Comparison of ENCODE assay signal across 8 cellular contexts in the genomic region with DNA sequence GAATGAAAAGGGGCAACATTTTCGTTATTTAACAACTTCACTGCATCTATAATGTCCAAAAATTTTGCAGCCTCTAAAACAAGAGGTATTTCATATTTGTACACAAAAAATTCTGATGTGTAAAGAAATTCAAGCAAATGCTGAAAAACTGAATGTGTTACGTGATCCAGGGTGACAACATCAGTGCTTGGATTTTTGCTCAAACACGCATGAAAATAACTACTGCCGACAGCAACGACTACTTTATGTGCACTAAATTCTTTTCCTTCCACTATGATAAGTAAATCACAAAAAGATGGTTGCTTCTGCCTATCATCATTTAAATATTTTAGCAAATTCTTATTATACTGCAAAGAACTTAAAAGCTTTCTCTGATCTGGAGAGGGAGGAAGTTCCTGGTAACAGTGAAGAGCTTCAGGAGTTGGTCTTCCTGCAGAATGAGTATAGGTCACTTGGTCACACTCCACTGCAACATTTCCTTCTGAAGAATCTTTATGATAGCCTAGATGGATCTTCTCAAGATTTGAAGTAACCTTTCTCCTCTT. TPM values are rescaled to one million over a fixed set of nuclear protein-coding genes. Genes with fewer than 3 reads are reported as not detected.
DNase-seq lines count a peak whose midpoint lies in the region; ATAC-seq and TF ChIP-seq lines count a peak whose summit lies in the region.

No MANE protein-coding gene starts in this region.

- peak overlapping the region; percentile 94 to 96 for H3K27ac ChIP-seq in uterus

- no peaks in the 10 kb centered on the region for H3K9me3 Mint-ChIP-seq in activated naive CD8-positive, alpha-beta T cell treated with anti-CD3 and anti-CD28 coated beads, Interleukin-2, amount 10 ng/mL, durations not matched to agents 7 days and 5 days

- H3K4me1 ChIP-seq in HAP-1 (peaks cover 27% of the 10 kb centered on the region), uterus (peaks cover 0 to 8% of the 10 kb centered on the region in 2 donors)

- no peaks in the 10 kb centered on the region for H3K36me3 ChIP-seq in HAP-1 (replicated peaks)
- no peaks in the 10 kb centered on the region for H3K36me3 ChIP-seq in uterus

- no peaks in the 10 kb centered on the region for H3K27me3 ChIP-seq in HAP-1 (ENCODE audit: low read depth)
- H3K27me3 ChIP-seq in uterus = no peaks in the 10 kb centered on the region

- in situ Hi-C loops in HAP-1 (cut with MboI; ENCODE audit: low sequenced_read_pairs) = no loop called here

- intact Hi-C loops in lower leg skin (cut with DNase I; ENCODE audit: low total_unique reads) = no loop called here
- intact Hi-C loops in uterus (cut with DNase I; ENCODE audit: low total_unique reads) = no loop called here

- H3K4me1 Mint-ChIP-seq in activated naive CD8-positive, alpha-beta T cell treated with anti-CD3 and anti-CD28 coated beads, Interleukin-2, amount 10 ng/mL, durations not matched to agents 7 days and 5 days = peaks cover 38% of the 10 kb centered on the region

- POLR2A ChIA-PET in activated naive CD8-positive, alpha-beta T cell treated with anti-CD3 and anti-CD28 coated beads, Interleukin-2, amount 10 ng/mL, durations not matched to agents 7 days and 5 days (lab: Charles Lee) = no interaction called here

- no peak for TF ChIP-seq CTCF in AG09309 (IDR thresholded peaks at IDR 0.05; ENCODE audit: control insufficient read depth, insufficient read depth, low read depth, low read length, missing control alignments)
- TF ChIP-seq CTCF in lower leg skin (IDR thresholded peaks at IDR 0.05) = no peak
- TF ChIP-seq CTCF in uterus (IDR thresholded peaks at IDR 0.05) = no peak

- H3K27ac Mint-ChIP-seq in activated naive CD8-positive, alpha-beta T cell treated with anti-CD3 and anti-CD28 coated beads, Interleukin-2, amount 10 ng/mL, durations not matched to agents 7 days and 5 days = peak overlapping the region; percentile 86

- H3K9me3 ChIP-seq in HAP-1 (no peaks in the 10 kb centered on the region), uterus (no peaks in the 10 kb centered on the region)

- no peak for ATAC-seq in activated naive CD8-positive, alpha-beta T cell treated with anti-CD3 and anti-CD28 coated beads, Interleukin-2, amount 10 ng/mL, durations not matched to agents 7 days and 5 days (ENCODE audit: low read depth)
- ATAC-seq in GM19351 (IDR thresholded peaks at IDR 0.05; ENCODE audit: unreplicated experiment) (no peak), GM19328 (IDR thresholded peaks at IDR 0.05; ENCODE audit: unreplicated experiment) (no peak)

- TF ChIP-seq POLR2A in lower leg skin (IDR thresholded peaks at IDR 0.05) (no peak), uterus (IDR thresholded peaks at IDR 0.05) (no peak)

- no peak for DNase-seq in AG09309 (ENCODE audit: low read depth)
- DNase-seq in HAP-1 (ENCODE audit: low spot score in 2 of 2) = peak in 1 of 2 experiments; percentile 14
- no peak for DNase-seq in activated naive CD8-positive, alpha-beta T cell treated with anti-CD3 and anti-CD28 coated beads, Interleukin-2, amount 10 ng/mL, durations not matched to agents 7 days and 5 days
- DNase-seq in lower leg skin (ENCODE audit: low spot score in 2 of 2) = no peak
- DNase-seq in uterus = no peak
- no peak for DNase-seq in HuH-7.5 (ENCODE audit: low spot score)

- peak overlapping the region; percentile 87 for H3K4me3 ChIP-seq in AG09309 (ENCODE audit: control insufficient read depth, low read depth, low read length)
- peak overlapping the region; percentile 76 for H3K4me3 ChIP-seq in HAP-1
- H3K4me3 ChIP-seq in lower leg skin (ENCODE audit: low read depth, poor library complexity, severe bottlenecking) = peak overlapping the region; percentile 68
- H3K4me3 ChIP-seq in uterus = peak overlapping the region; percentile 62 to 98

- WGBS in lower leg skin, 2 donors = 37 to 40% methylated on average over 5 of the region's 5 CpGs

- peaks cover 16% of the 10 kb centered on the region for H3K36me3 Mint-ChIP-seq in activated naive CD8-positive, alpha-beta T cell treated with anti-CD3 and anti-CD28 coated beads, Interleukin-2, amount 10 ng/mL, durations not matched to agents 7 days and 5 days

- H3K27me3 Mint-ChIP-seq in activated naive CD8-positive, alpha-beta T cell treated with anti-CD3 and anti-CD28 coated beads, Interleukin-2, amount 10 ng/mL, durations not matched to agents 7 days and 5 days = no peaks in the 10 kb centered on the region

- peak overlapping the region; percentile 91 for H3K4me3 Mint-ChIP-seq in activated naive CD8-positive, alpha-beta T cell treated with anti-CD3 and anti-CD28 coated beads, Interleukin-2, amount 10 ng/mL, durations not matched to agents 7 days and 5 days

RNA-seq across cellular contexts. Expression of a gene that starts 1.1 kb away (rescaled TPM):
- 1 to 10 TPM; 7.4 to 8.8 TPM for total RNA-seq in activated naive CD8-positive, alpha-beta T cell treated with anti-CD3 and anti-CD28 coated beads, Interleukin-2, amount 10 ng/mL, durations not matched to agents 7 days and 5 days
- total RNA-seq in lower leg skin (10 to 100 TPM in 1 of 4 donors, 1 to 10 TPM in 3; 6.7 to 10.5 (median 7.8) TPM), uterus (10 to 100 TPM; 10.6 to 48.2 (median 19.1) TPM)

RNA-seq across cellular contexts. Expression of a gene that starts 53.5 kb away (rescaled TPM):
- total RNA-seq in activated naive CD8-positive, alpha-beta T cell treated with anti-CD3 and anti-CD28 coated beads, Interleukin-2, amount 10 ng/mL, durations not matched to agents 7 days and 5 days = 10 to 100 TPM; 55.9 to 57.2 TPM
- 1 to 10 TPM; 2.8 to 7.0 (median 4.2) TPM for total RNA-seq in lower leg skin
- total RNA-seq in uterus = 10 to 100 TPM in 1 of 4 donors, under 1 TPM in 2, not detected in 1; under 0.01 to 38.0 (median 0.12) TPM
